Comparison of ENCODE assay signal across 12 cellular contexts in genomic region chr16:4212934-4213296, GRCh38. TPM values are rescaled to one million over a fixed set of nuclear protein-coding genes. Genes with fewer than 3 reads are reported as not detected.
DNase-seq lines count a peak whose midpoint lies in the region; TF ChIP-seq lines count a peak whose summit lies in the region.
"Had no signal": no experiment of that assay in that cellular context is flagged by ENCODE, and none has a peak within 500 bp of the region (broad histone marks: within the 10 kb centered on the region; RNA-seq: fewer than 3 reads in every experiment).

No MANE protein-coding gene starts in this region.

- peak overlapping the region in 3 of 4 donors; percentile 74 to 88 (median 83) for H3K27ac ChIP-seq in Peyer's patch
- peak overlapping the region; percentile 75 for H3K27ac ChIP-seq in osteoblast (ENCODE audit: low read depth, low read length)

- peaks cover 0 to 14% (median 0%) of the 10 kb centered on the region in 4 donors for H3K4me1 ChIP-seq in Peyer's patch
- H3K4me1 ChIP-seq in osteoblast (ENCODE audit: insufficient read depth, low read length) = peaks cover 26% of the 10 kb centered on the region
- H3K4me1 ChIP-seq in HAP-1 = peaks cover 5% of the 10 kb centered on the region; the same call in 1 of the 2 replicates

- no peaks in the 10 kb centered on the region for H3K79me2 ChIP-seq in osteoblast (ENCODE audit: insufficient read depth, low read length)

- TF ChIP-seq CTCF in Calu3 (IDR thresholded peaks at IDR 0.05; ENCODE audit: unreplicated experiment) (no peak), Peyer's patch (IDR thresholded peaks at IDR 0.05) (peak in 3 of 6 experiments; percentile 14 to 30 (median 16)), osteoblast (IDR thresholded peaks at IDR 0.05; ENCODE audit: extremely low read depth, low read depth, low read length) (no peak)

- peak overlapping the region; percentile 37 for H3K4me2 ChIP-seq in osteoblast (ENCODE audit: insufficient read depth, low read length)

- no peak for TF ChIP-seq POLR2A in Peyer's patch (IDR thresholded peaks at IDR 0.05)

- H4K20me1 ChIP-seq in osteoblast (ENCODE audit: insufficient read depth, low read length) = no peaks in the 10 kb centered on the region

- H3K36me3 Mint-ChIP-seq in Calu3 (ENCODE audit: insufficient read depth, unreplicated experiment) = peaks cover 17% of the 10 kb centered on the region

- in situ Hi-C loops in HAP-1 (cut with MboI; ENCODE audit: low sequenced_read_pairs) = no loop called here

- H3K27me3 Mint-ChIP-seq in Calu3 (ENCODE audit: unreplicated experiment) = peaks cover 3% of the 10 kb centered on the region

- H3K27ac Mint-ChIP-seq in Calu3 (ENCODE audit: unreplicated experiment) = peak overlapping the region; percentile 95

- H3K9me3 ChIP-seq in Peyer's patch (no peaks in the 10 kb centered on the region), osteoblast (ENCODE audit: low read depth, low read length) (no peaks in the 10 kb centered on the region), HAP-1 (no peaks in the 10 kb centered on the region)
- H3K9me3 ChIP-seq: Caco-2 had no signal

- H3K4me1 Mint-ChIP-seq in Calu3 (ENCODE audit: low read depth, unreplicated experiment) = peaks cover 20% of the 10 kb centered on the region

- intact Hi-C loops in Calu3 (cut with micrococcal nuclease; ENCODE audit: unreplicated experiment) = no loop called here

- H3K36me3 ChIP-seq in Peyer's patch (no peaks in the 10 kb centered on the region), osteoblast (ENCODE audit: insufficient read depth, low read length) (no peaks in the 10 kb centered on the region), HAP-1 (replicated peaks) (no peaks in the 10 kb centered on the region)

- CTCF ChIA-PET in Calu3 (lab: Charles Lee) = interaction anchor here (1.8 to 2.5 kb wide), 2 partner anchors 13 to 41 kb away, joined by 22 to 31 read pairs; no protein-coding TSS in a partner anchor

- peak; percentile 33 for DNase-seq in Calu3
- peak in 1 of 3 donors; percentile 55 for DNase-seq in Peyer's patch
- peak; percentile 50 for DNase-seq in fibroblast of gingiva (ENCODE audit: low read depth)
- peak; percentile 79 for DNase-seq in osteoblast (ENCODE audit: insufficient read length, low spot score, missing footprints)
- no peak for DNase-seq in medulla oblongata (ENCODE audit: extremely low spot score)
- no peak for DNase-seq in HAP-1 (ENCODE audit: low spot score in 2 of 2)
- DNase-seq in UCSD-AML1 (lab: John Stamatoyannopoulos, UW; ENCODE audit: unreplicated experiment) = no peak
- DNase-seq in DMS153 treated with DMSO at 0.1 percent for 48 hours (lab: John Stamatoyannopoulos, UW; ENCODE audit: unreplicated experiment) = no peak
- DNase-seq: activated T-cell treated with anti-CD3 and anti-CD28 coated beads, Interleukin-2, amount 50 U/mL, for 4 hours; Caco-2; NCI-H748 treated with DMSO at 0.1 percent for 48 hours; T-helper 9 cell had no signal

- BruUV-seq in Calu3 (replicated peaks; lab: Mats Ljungman, UMichigan) = no TSS peak

- no peak overlapping the region for H3K4me3 Mint-ChIP-seq in Calu3 (ENCODE audit: low read depth, unreplicated experiment)
- H3K4me3 Mint-ChIP-seq: activated T-cell treated with anti-CD3 and anti-CD28 coated beads, Interleukin-2, amount 50 U/mL, for 4 hours had no signal

- H3K9me3 Mint-ChIP-seq in Calu3 (ENCODE audit: low read depth, unreplicated experiment) = no peaks in the 10 kb centered on the region
- H3K9me3 Mint-ChIP-seq: activated T-cell treated with anti-CD3 and anti-CD28 coated beads, Interleukin-2, amount 50 U/mL, for 4 hours had no signal

- no peak overlapping the region for H3K4me3 ChIP-seq in Peyer's patch
- H3K4me3 ChIP-seq in osteoblast (ENCODE audit: insufficient read depth, low read length) = no peak overlapping the region
- no peak overlapping the region for H3K4me3 ChIP-seq in HAP-1

- H3K27me3 ChIP-seq in Peyer's patch = no peaks in the 10 kb centered on the region
- H3K27me3 ChIP-seq in osteoblast (ENCODE audit: insufficient read depth, low read length) = no peaks in the 10 kb centered on the region
- no peaks in the 10 kb centered on the region for H3K27me3 ChIP-seq in HAP-1 (ENCODE audit: low read depth)

- H2AFZ ChIP-seq in osteoblast (ENCODE audit: low read length) = peak overlapping the region; percentile 59

RNA-seq across cellular contexts. Expression of gene SRL, which starts 29.0 kb away (rescaled TPM):
- 0.12 TPM in 1 of 2 replicates, not detected in the other for total RNA-seq in Calu3 (2022)
- 1 to 10 TPM in 1 of 4 donors, under 1 TPM in 3; 0.35 to 1.7 (median 0.63) TPM for total RNA-seq in Peyer's patch
- not detected in 2 replicates for total RNA-seq in osteoblast
- total RNA-seq: Caco-2 had no signal

RNA-seq across cellular contexts. Expression of gene TFAP4, which starts 59.9 kb away (rescaled TPM):
- 31.4 and 31.9 TPM in 2 replicates for total RNA-seq in Calu3 (2022)
- total RNA-seq in Peyer's patch = 10 to 100 TPM in 1 of 4 donors, 1 to 10 TPM in 3; 7.5 to 20.6 (median 8.9) TPM
- total RNA-seq in osteoblast = 6.5 and 9.1 TPM in 2 replicates

Comparison
In these comparisons a context has a peak if more than half of its experiments do, and no peak if none do; other contexts are left out.
1. DNase-seq: peak in Calu3 (single experiment), fibroblast of gingiva (single experiment) and osteoblast (single experiment); none in medulla oblongata (single experiment), HAP-1 (0 of 2), UCSD-AML1 (single experiment) and DMS153 treated with DMSO at 0.1 percent for 48 hours (single experiment).